Comparison of ENCODE assay signal across 8 cellular contexts in genomic region chr13:52845766-52846566, GRCh38. TPM values are rescaled to one million over a fixed set of nuclear protein-coding genes. Genes with fewer than 3 reads are reported as not detected.
DNase-seq lines count a peak whose midpoint lies in the region; ATAC-seq and TF ChIP-seq lines count a peak whose summit lies in the region.

No MANE protein-coding gene starts in this region.

- H3K4me2 ChIP-seq in PC-3 (ENCODE audit: low read length), result no peak overlapping the region

- H2AFZ ChIP-seq in PC-3 (ENCODE audit: low read length), result no peak overlapping the region

- H3K27ac ChIP-seq in Peyer's patch (no peak overlapping the region), prostate gland (no peak overlapping the region), PC-3 (ENCODE audit: low read length) (no peak overlapping the region)

- peak; percentile 34 for ATAC-seq in esophagus mucosa
- no peak for ATAC-seq in PC-3

- POLR2A ChIA-PET in PC-3 (lab: Charles Lee; ENCODE audit: unreplicated experiment), result no interaction called here

- no peaks in the 10 kb centered on the region for H3K79me2 ChIP-seq in PC-3 (ENCODE audit: low read length)

- no TSS peak for BruUV-seq in PC-3 (replicated peaks; lab: Mats Ljungman, UMichigan)

- WGBS in prostate gland, result 3% methylated on average over 44 of the region's 98 CpGs

- H3K4me1 ChIP-seq in Peyer's patch (peaks cover 0 to 23% (median 4%) of the 10 kb centered on the region in 4 donors), prostate gland (replicated peaks) (peaks cover 3% of the 10 kb centered on the region), PC-3 (ENCODE audit: insufficient read depth, low read length) (no peaks in the 10 kb centered on the region)

- no peak overlapping the region for H3K9ac ChIP-seq in PC-3 (ENCODE audit: low read length)

- no peaks in the 10 kb centered on the region for H3K9me2 ChIP-seq in PC-3 (replicated peaks; ENCODE audit: low read length)

- H3K4me3 ChIP-seq in Peyer's patch, result peak overlapping the region in 2 of 4 donors; percentile 16 to 31
- peak overlapping the region; percentile 2 to 12 for H3K4me3 ChIP-seq in prostate gland
- H3K4me3 ChIP-seq in PC-3 (ENCODE audit: low read length), result no peak overlapping the region

- H3K27me3 ChIP-seq in Peyer's patch (peaks cover 0 to 50% of the 10 kb centered on the region in 2 donors), prostate gland (replicated peaks; ENCODE audit: insufficient read depth) (peaks cover 29% of the 10 kb centered on the region), PC-3 (ENCODE audit: low read length) (no peaks in the 10 kb centered on the region)

- H3F3A ChIP-seq in PC-3 (ENCODE audit: low read length, unreplicated experiment), result no peaks in the 10 kb centered on the region

- H3K9me3 ChIP-seq in Peyer's patch, result peaks cover 0 to 14% (median 0%) of the 10 kb centered on the region in 4 donors
- H3K9me3 ChIP-seq in prostate gland, result no peaks in the 10 kb centered on the region
- no peaks in the 10 kb centered on the region for H3K9me3 ChIP-seq in PC-3 (ENCODE audit: low read length)

- H4K20me1 ChIP-seq in PC-3 (ENCODE audit: low read length), result no peaks in the 10 kb centered on the region

- TF ChIP-seq POLR2A in Peyer's patch (IDR thresholded peaks at IDR 0.05) (no peak), prostate gland (IDR thresholded peaks at IDR 0.05) (no peak)

- DNase-seq in GM13976 (ENCODE audit: low spot score) (peak; percentile 51), Peyer's patch (peak in 2 of 3 donors; percentile 54 to 66), prostate gland (ENCODE audit: low spot score) (no peak), PC-3 (no peak), activated gamma-delta T cell treated with Interleukin-2 at 50 U/mL for 16 hours (no peak), A172 (ENCODE audit: low spot score) (no peak), HuH-7.5 (ENCODE audit: low spot score) (no peak)

- CTCF ChIA-PET in PC-3 (lab: Charles Lee), result no interaction called here

- in situ Hi-C loops in GM13976 (cut with MboI; ENCODE audit: low sequenced_read_pairs, unreplicated experiment), result no loop called here

- intact Hi-C loops in prostate gland (cut with DNase I) (no loop called here), PC-3 (cut with micrococcal nuclease) (no loop called here)

- no peak for TF ChIP-seq CTCF in GM13976 (IDR thresholded peaks at IDR 0.05; ENCODE audit: borderline replicate concordance, control extremely low read depth, extremely low read depth, insufficient read depth, missing control alignments)
- TF ChIP-seq CTCF in Peyer's patch (IDR thresholded peaks at IDR 0.05), result peak in 3 of 6 experiments; percentile 34 to 46 (median 34)
- peak in 3 of 4 experiments; percentile 7 to 38 (median 13) for TF ChIP-seq CTCF in prostate gland (IDR thresholded peaks at IDR 0.05)
- no peak for TF ChIP-seq CTCF in PC-3 (conservative IDR thresholded peaks at IDR 0.05; ENCODE audit: low read depth, low read length)

- H3K36me3 ChIP-seq in Peyer's patch (no peaks in the 10 kb centered on the region), prostate gland (no peaks in the 10 kb centered on the region), PC-3 (ENCODE audit: low read depth, low read length) (no peaks in the 10 kb centered on the region)

RNA-seq across cellular contexts. Expression of gene PCDH8, which starts 2.5 kb away (rescaled TPM):
- total RNA-seq in Peyer's patch, result not detected
- total RNA-seq in esophagus mucosa, result 0.04 TPM
- total RNA-seq in prostate gland, result 1 to 10 TPM; 6.0 to 9.5 TPM
- total RNA-seq in PC-3 (2014; rRNA removed), result not detected in 2 replicates
- not detected in 2 replicates for total RNA-seq in A172 (2014; rRNA removed; shearing (Covaris generic))

Comparison
In these comparisons a context has a peak if more than half of its experiments do, and no peak if none do; other contexts are left out.
1. DNase-seq: peak in GM13976 (single experiment) and Peyer's patch (2 of 3); none in prostate gland (single experiment), PC-3 (single experiment), activated gamma-delta T cell treated with Interleukin-2 at 50 U/mL for 16 hours (single experiment), A172 (single experiment) and HuH-7.5 (single experiment).
2. CTCF ChIP-seq: peak in prostate gland (3 of 4); none in GM13976 (single experiment) and PC-3 (single experiment).